ENCODE assay signal across 23 cellular contexts in the genomic region with DNA sequence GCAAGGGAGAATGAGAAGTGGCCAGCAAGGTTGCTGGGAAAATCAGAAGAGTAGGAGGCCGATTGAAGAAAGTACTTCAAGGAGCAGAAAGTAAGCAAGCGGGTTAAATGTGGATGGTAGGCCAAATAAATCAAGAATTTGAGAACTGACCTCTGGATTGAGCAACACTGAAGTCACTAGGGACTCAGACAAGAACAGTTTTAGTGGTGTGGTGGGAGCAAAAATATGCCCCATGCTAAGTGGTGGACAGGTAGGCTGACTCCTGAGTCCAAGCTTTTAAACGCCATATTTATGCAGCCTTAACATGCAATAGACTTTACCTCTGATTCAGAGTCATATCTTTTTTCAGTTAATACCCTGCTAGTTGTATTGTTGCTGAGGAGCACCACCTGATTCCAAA. TPM values are rescaled to one million over a fixed set of nuclear protein-coding genes. Genes with fewer than 3 reads are reported as not detected.
A peak's percentile ranks its signal among the peaks of the same experiment; 100 is the strongest.
DNase-seq lines count a peak whose midpoint lies in the region; ATAC-seq and TF ChIP-seq lines count a peak whose summit lies in the region.
"Had no signal": no experiment of that assay in that cellular context is flagged by ENCODE, and none has a peak within 500 bp of the region (broad histone marks: within the 10 kb centered on the region; RNA-seq: fewer than 3 reads in every experiment).

No MANE protein-coding gene starts in this region.

- no peaks in the 10 kb centered on the region for H3K9me3 Mint-ChIP-seq in activated CD8-positive, alpha-beta memory T cell treated with anti-CD3 and anti-CD28 coated beads, Interleukin-2, amount 10 ng/mL, durations not matched to agents 7 days and 5 days (ENCODE audit: low read depth)
- H3K9me3 Mint-ChIP-seq in CD8-positive, alpha-beta T cell = no peaks in the 10 kb centered on the region
- H3K9me3 Mint-ChIP-seq in activated CD8-positive, alpha-beta T cell treated with anti-CD3 and anti-CD28 coated beads, Interleukin-2, amount 10 ng/mL, durations not matched to agents 7 days and 5 days (ENCODE audit: insufficient read depth) = no peaks in the 10 kb centered on the region
- no peaks in the 10 kb centered on the region for H3K9me3 Mint-ChIP-seq in dendritic cell treated with granulocyte-macrophage colony-stimulating factor and Interleukin-4, amounts not matched to agents 40 ng/mL and 50 ng/mL, for 4 days
- no peaks in the 10 kb centered on the region for H3K9me3 Mint-ChIP-seq in MCF 10A (ENCODE audit: unreplicated experiment)

- CTCF ChIA-PET in activated CD8-positive, alpha-beta memory T cell treated with anti-CD3 and anti-CD28 coated beads, Interleukin-2, amount 10 ng/mL, durations not matched to agents 7 days and 5 days (lab: Charles Lee) = interaction anchor here (1.6 to 10.7 kb wide), 3 partner anchors 11 to 383 kb away, joined by 3 to 143 read pairs (median 6); no protein-coding TSS in a partner anchor
- CTCF ChIA-PET in CD8-positive, alpha-beta T cell (lab: Charles Lee) = interaction anchor here (0.7 to 17.9 kb wide), 6 partner anchors 11 to 383 kb away, joined by 3 to 278 read pairs (median 4); no protein-coding TSS in a partner anchor
- CTCF ChIA-PET in activated CD8-positive, alpha-beta T cell treated with anti-CD3 and anti-CD28 coated beads, Interleukin-2, amount 10 ng/mL, durations not matched to agents 7 days and 5 days (lab: Charles Lee) = interaction anchor here (0.7 to 24.0 kb wide), 4 partner anchors 9 to 46 kb away, joined by 3 to 397 read pairs (median 13); no protein-coding TSS in a partner anchor
- CTCF ChIA-PET in MCF 10A (lab: Yijun Ruan, JAX) = interaction anchor here (0.6 to 1.8 kb wide), 6 partner anchors 11 to 409 kb away, joined by 3 to 5 read pairs (median 4); no protein-coding TSS in a partner anchor

- POLR2A ChIA-PET in CD8-positive, alpha-beta T cell (lab: Charles Lee) = interaction anchor here (0.8 to 2.9 kb wide), 4 partner anchors 27 to 50 kb away, joined by 3 to 13 read pairs (median 5); a partner anchor contains a TSS
- POLR2A ChIA-PET in activated CD8-positive, alpha-beta T cell treated with anti-CD3 and anti-CD28 coated beads, Interleukin-2, amount 10 ng/mL, durations not matched to agents 7 days and 5 days (lab: Charles Lee) = interaction anchor here (1.7 to 2.1 kb wide), 2 partner anchors 13 to 30 kb away, joined by 7 to 14 read pairs; a partner anchor contains a TSS
- POLR2A ChIA-PET in MCF 10A (lab: Yijun Ruan, JAX) = interaction anchor here (0.9 kb wide), 1 partner anchor 11 kb away, joined by 5 read pairs; no protein-coding TSS in a partner anchor

- TF ChIP-seq CTCF in CD8-positive, alpha-beta T cell (IDR thresholded peaks at IDR 0.05) = no peak
- TF ChIP-seq CTCF in MCF 10A (IDR thresholded peaks at IDR 0.05; ENCODE audit: unreplicated experiment) = no peak

- H3K4me3 ChIP-seq in CD8-positive, alpha-beta T cell (ENCODE audit: low read depth, low read length) = peak overlapping the region; percentile 80
- H3K4me3 ChIP-seq: ascending aorta, gastrocnemius medialis, mucosa of descending colon, pancreas, SJSA1, spleen, upper lobe of right lung had no signal

- no peak for ATAC-seq in activated CD8-positive, alpha-beta memory T cell treated with anti-CD3 and anti-CD28 coated beads, Interleukin-2, amount 10 ng/mL, durations not matched to agents 7 days and 5 days
- ATAC-seq in CD8-positive, alpha-beta T cell = no peak
- no peak for ATAC-seq in activated CD8-positive, alpha-beta T cell treated with anti-CD3 and anti-CD28 coated beads, Interleukin-2, amount 10 ng/mL, durations not matched to agents 7 days and 5 days
- no peak for ATAC-seq in GM21576 (IDR thresholded peaks at IDR 0.05; ENCODE audit: unreplicated experiment)
- ATAC-seq: activated CD4-positive, CD25-positive, alpha-beta regulatory T cell treated with anti-CD3 and anti-CD28 coated beads, Interleukin-2, amount 50 U/mL, for 24 hours; gastrocnemius medialis; mucosa of descending colon; pancreas; upper lobe of right lung had no signal

- peaks cover 49% of the 10 kb centered on the region for H3K4me1 Mint-ChIP-seq in activated CD8-positive, alpha-beta memory T cell treated with anti-CD3 and anti-CD28 coated beads, Interleukin-2, amount 10 ng/mL, durations not matched to agents 7 days and 5 days
- H3K4me1 Mint-ChIP-seq in CD8-positive, alpha-beta T cell (ENCODE audit: low read depth) = peaks cover 73% of the 10 kb centered on the region
- H3K4me1 Mint-ChIP-seq in activated CD8-positive, alpha-beta T cell treated with anti-CD3 and anti-CD28 coated beads, Interleukin-2, amount 10 ng/mL, durations not matched to agents 7 days and 5 days (ENCODE audit: low read depth) = peaks cover 71% of the 10 kb centered on the region
- peaks cover 57% of the 10 kb centered on the region for H3K4me1 Mint-ChIP-seq in dendritic cell treated with granulocyte-macrophage colony-stimulating factor and Interleukin-4, amounts not matched to agents 40 ng/mL and 50 ng/mL, for 4 days (ENCODE audit: low read depth)
- H3K4me1 Mint-ChIP-seq in MCF 10A (ENCODE audit: insufficient read depth, unreplicated experiment) = peaks cover 23% of the 10 kb centered on the region

- no peak overlapping the region for H3K27ac Mint-ChIP-seq in activated CD8-positive, alpha-beta memory T cell treated with anti-CD3 and anti-CD28 coated beads, Interleukin-2, amount 10 ng/mL, durations not matched to agents 7 days and 5 days
- H3K27ac Mint-ChIP-seq in CD8-positive, alpha-beta T cell = peak overlapping the region; percentile 91
- peak overlapping the region; percentile 18 for H3K27ac Mint-ChIP-seq in activated CD8-positive, alpha-beta T cell treated with anti-CD3 and anti-CD28 coated beads, Interleukin-2, amount 10 ng/mL, durations not matched to agents 7 days and 5 days
- H3K27ac Mint-ChIP-seq in dendritic cell treated with granulocyte-macrophage colony-stimulating factor and Interleukin-4, amounts not matched to agents 40 ng/mL and 50 ng/mL, for 4 days = peak overlapping the region; percentile 12
- H3K27ac Mint-ChIP-seq in MCF 10A (ENCODE audit: low read depth, unreplicated experiment) = no peak overlapping the region

- BruUV-seq in MCF 10A (replicated peaks; lab: Mats Ljungman, UMichigan) = no TSS peak

- intact Hi-C loops in CD8-positive, alpha-beta T cell (cut with DNase I, micrococcal nuclease) = loop anchor here in 1 of 2 experiments (5.0 kb wide), 1 partner anchor 96 kb away; a partner anchor contains a TSS
- intact Hi-C loops in dendritic cell treated with granulocyte-macrophage colony-stimulating factor and Interleukin-4, amounts not matched to agents 40 ng/mL and 50 ng/mL, for 4 days (cut with micrococcal nuclease) = no loop called here
- intact Hi-C loops in MCF 10A (cut with micrococcal nuclease) = no loop called here

- H3K4me3 Mint-ChIP-seq in activated CD8-positive, alpha-beta memory T cell treated with anti-CD3 and anti-CD28 coated beads, Interleukin-2, amount 10 ng/mL, durations not matched to agents 7 days and 5 days = no peak overlapping the region
- peak overlapping the region; percentile 92 for H3K4me3 Mint-ChIP-seq in CD8-positive, alpha-beta T cell
- H3K4me3 Mint-ChIP-seq in activated CD8-positive, alpha-beta T cell treated with anti-CD3 and anti-CD28 coated beads, Interleukin-2, amount 10 ng/mL, durations not matched to agents 7 days and 5 days = no peak overlapping the region
- no peak overlapping the region for H3K4me3 Mint-ChIP-seq in dendritic cell treated with granulocyte-macrophage colony-stimulating factor and Interleukin-4, amounts not matched to agents 40 ng/mL and 50 ng/mL, for 4 days
- no peak overlapping the region for H3K4me3 Mint-ChIP-seq in MCF 10A (ENCODE audit: unreplicated experiment)

- H3K36me3 ChIP-seq in CD8-positive, alpha-beta T cell (ENCODE audit: insufficient read depth, low read length) = peaks cover 9% of the 10 kb centered on the region
- H3K36me3 ChIP-seq: ascending aorta, gastrocnemius medialis, pancreas, SJSA1, spleen, upper lobe of right lung had no signal

- no peaks in the 10 kb centered on the region for H3K27me3 ChIP-seq in CD8-positive, alpha-beta T cell (ENCODE audit: insufficient read depth, low read length)
- H3K27me3 ChIP-seq: ascending aorta, SJSA1, upper lobe of right lung had no signal

- peaks cover 19% of the 10 kb centered on the region for H3K36me3 Mint-ChIP-seq in activated CD8-positive, alpha-beta memory T cell treated with anti-CD3 and anti-CD28 coated beads, Interleukin-2, amount 10 ng/mL, durations not matched to agents 7 days and 5 days
- peaks cover 54% of the 10 kb centered on the region for H3K36me3 Mint-ChIP-seq in CD8-positive, alpha-beta T cell
- H3K36me3 Mint-ChIP-seq in activated CD8-positive, alpha-beta T cell treated with anti-CD3 and anti-CD28 coated beads, Interleukin-2, amount 10 ng/mL, durations not matched to agents 7 days and 5 days (ENCODE audit: low read depth) = peaks cover 44% of the 10 kb centered on the region
- H3K36me3 Mint-ChIP-seq in dendritic cell treated with granulocyte-macrophage colony-stimulating factor and Interleukin-4, amounts not matched to agents 40 ng/mL and 50 ng/mL, for 4 days (ENCODE audit: low read depth) = peaks cover 9% of the 10 kb centered on the region
- peaks cover 15% of the 10 kb centered on the region for H3K36me3 Mint-ChIP-seq in MCF 10A (ENCODE audit: insufficient read depth, unreplicated experiment)

- H3K4me1 ChIP-seq in CD8-positive, alpha-beta T cell (ENCODE audit: insufficient read depth, low read length) = peaks cover 62% of the 10 kb centered on the region

- no peaks in the 10 kb centered on the region for H3K9me3 ChIP-seq in CD8-positive, alpha-beta T cell (ENCODE audit: low read length)
- H3K9me3 ChIP-seq: ascending aorta, gastrocnemius medialis, mucosa of descending colon, pancreas, SJSA1, spleen, upper lobe of right lung had no signal

- no peak overlapping the region for H3K27ac ChIP-seq in CD8-positive, alpha-beta T cell (ENCODE audit: low read depth, low read length)
- H3K27ac ChIP-seq: ascending aorta, gastrocnemius medialis, KMS-11, pancreas, SJSA1, spleen, upper lobe of right lung had no signal

- H3K27me3 Mint-ChIP-seq in activated CD8-positive, alpha-beta memory T cell treated with anti-CD3 and anti-CD28 coated beads, Interleukin-2, amount 10 ng/mL, durations not matched to agents 7 days and 5 days = no peaks in the 10 kb centered on the region
- no peaks in the 10 kb centered on the region for H3K27me3 Mint-ChIP-seq in CD8-positive, alpha-beta T cell (ENCODE audit: low read depth)
- no peaks in the 10 kb centered on the region for H3K27me3 Mint-ChIP-seq in activated CD8-positive, alpha-beta T cell treated with anti-CD3 and anti-CD28 coated beads, Interleukin-2, amount 10 ng/mL, durations not matched to agents 7 days and 5 days (ENCODE audit: low read depth)
- peaks cover 36% of the 10 kb centered on the region for H3K27me3 Mint-ChIP-seq in dendritic cell treated with granulocyte-macrophage colony-stimulating factor and Interleukin-4, amounts not matched to agents 40 ng/mL and 50 ng/mL, for 4 days
- H3K27me3 Mint-ChIP-seq in MCF 10A (ENCODE audit: insufficient read depth, unreplicated experiment) = no peaks in the 10 kb centered on the region

- DNase-seq in activated CD8-positive, alpha-beta memory T cell treated with anti-CD3 and anti-CD28 coated beads, Interleukin-2, amount 10 ng/mL, durations not matched to agents 7 days and 5 days = peak; percentile 4
- no peak for DNase-seq in activated CD8-positive, alpha-beta memory T cell treated with anti-CD3 and anti-CD28 coated beads, Interleukin-2, amount 50 U/mL, for 4 hours
- DNase-seq in CD8-positive, alpha-beta T cell = no peak
- no peak for DNase-seq in activated CD8-positive, alpha-beta T cell treated with anti-CD3 and anti-CD28 coated beads, Interleukin-2, amount 10 ng/mL, durations not matched to agents 7 days and 5 days
- DNase-seq in NCI-H526 (lab: John Stamatoyannopoulos, UW) (no peak), MCF 10A (ENCODE audit: unreplicated experiment) (no peak)
- DNase-seq: activated gamma-delta T cell, COR-L47, gastrocnemius medialis, mucosa of descending colon, NCI-H1417 treated with DMSO at 0.1 percent for 48 hours, NCI-H2081 treated with DMSO at 0.1 percent for 48 hours, NCI-H774, pancreas, retina, spleen, upper lobe of right lung had no signal

RNA-seq across cellular contexts. Expression of a gene that starts 4.5 kb away (rescaled TPM):
- 10 to 100 TPM; 30.2 to 32.4 TPM for total RNA-seq in activated CD8-positive, alpha-beta memory T cell treated with anti-CD3 and anti-CD28 coated beads, Interleukin-2, amount 10 ng/mL, durations not matched to agents 7 days and 5 days
- total RNA-seq in CD8-positive, alpha-beta T cell = 100 to 1,000 TPM; 138 to 142 TPM
- total RNA-seq in activated CD8-positive, alpha-beta T cell treated with anti-CD3 and anti-CD28 coated beads, Interleukin-2, amount 10 ng/mL, durations not matched to agents 7 days and 5 days = 10 to 100 TPM; 71.9 to 73.2 TPM
- 17.3 and 20.0 TPM in 2 replicates for total RNA-seq in MCF 10A (2022)

RNA-seq across cellular contexts. Expression of a gene that starts 29.1 kb away (rescaled TPM):
- total RNA-seq in activated CD8-positive, alpha-beta memory T cell treated with anti-CD3 and anti-CD28 coated beads, Interleukin-2, amount 10 ng/mL, durations not matched to agents 7 days and 5 days = 1,000 to 10,000 TPM; 3,578 to 3,807 TPM
- 1,000 to 10,000 TPM; 1,479 to 1,577 TPM for total RNA-seq in CD8-positive, alpha-beta T cell
- 1,000 to 10,000 TPM; 4,520 to 4,885 TPM for total RNA-seq in activated CD8-positive, alpha-beta T cell treated with anti-CD3 and anti-CD28 coated beads, Interleukin-2, amount 10 ng/mL, durations not matched to agents 7 days and 5 days
- 3,313 and 3,349 TPM in 2 replicates for total RNA-seq in MCF 10A (2022)

Comparison
In these comparisons a context has a peak if more than half of its experiments do, and no peak if none do; other contexts are left out.
1. H3K27ac Mint-ChIP-seq: peak in CD8-positive, alpha-beta T cell (single experiment), activated CD8-positive, alpha-beta T cell treated with anti-CD3 and anti-CD28 coated beads, Interleukin-2, amount 10 ng/mL, durations not matched to agents 7 days and 5 days (single experiment) and dendritic cell treated with granulocyte-macrophage colony-stimulating factor and Interleukin-4, amounts not matched to agents 40 ng/mL and 50 ng/mL, for 4 days (single experiment); none in activated CD8-positive, alpha-beta memory T cell treated with anti-CD3 and anti-CD28 coated beads, Interleukin-2, amount 10 ng/mL, durations not matched to agents 7 days and 5 days (single experiment) and MCF 10A (single experiment).